In the genomic region with DNA sequence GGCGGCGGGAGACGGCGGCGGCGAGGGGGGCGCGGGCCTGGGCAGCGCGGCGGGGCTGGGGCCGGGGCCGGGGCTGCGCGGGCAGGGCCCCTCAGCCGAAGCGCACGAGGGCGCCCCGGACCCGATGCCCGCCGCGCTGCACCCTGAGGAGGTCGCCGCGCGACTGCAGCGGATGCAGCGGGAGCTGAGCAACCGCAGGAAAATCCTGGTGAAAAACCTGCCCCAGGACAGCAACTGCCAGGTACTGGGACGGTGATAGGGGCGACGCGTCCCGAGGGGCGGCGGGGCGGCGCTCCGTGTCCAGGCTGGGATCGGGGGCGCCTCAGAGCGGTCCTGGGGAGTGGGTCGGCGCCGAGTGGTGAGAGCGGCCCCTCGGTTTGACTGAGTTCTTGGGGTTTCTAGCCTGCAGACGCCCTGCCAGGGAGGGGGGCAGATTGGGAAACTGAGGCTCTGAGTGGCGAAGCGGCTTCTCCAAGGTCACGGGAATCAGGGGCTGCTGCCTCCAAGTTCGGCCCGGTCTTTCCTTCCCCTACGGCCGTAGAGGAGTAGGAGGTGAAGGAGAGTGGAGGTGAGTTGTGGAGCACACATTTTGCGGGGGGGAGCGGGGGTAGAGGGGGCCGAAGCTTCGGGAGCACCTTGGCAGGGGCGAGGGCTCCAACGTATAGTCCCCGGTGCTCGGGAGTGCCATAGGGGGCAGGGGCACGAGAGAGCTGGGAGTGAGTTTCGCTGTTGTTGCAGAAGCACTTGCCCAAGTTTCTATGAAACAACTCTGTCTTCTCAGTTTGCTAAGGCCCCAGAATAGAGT, we compare ENCODE assay signal across 1 cellular context.
TF ChIP-seq lines count a peak whose summit lies in the region.

No MANE protein-coding gene starts in this region.

TF ChIP-seq in SK-N-SH, 30 proteins besides CTCF, POLR2A, EP300 and RAD21 (continued from another document):
- TF ChIP-seq REST (IDR thresholded peaks at IDR 0.05; ENCODE audit: low read depth, low read length) (no peak), FOXM1 (IDR thresholded peaks at IDR 0.05; ENCODE audit: low read depth) (no peak)
TF ChIP-seq in SK-N-SH: peak in this region for 0.
